Comparison of ENCODE assay signal across 13 cellular contexts in genomic region chr13:46149272-46150133, GRCh38. TPM values are rescaled to one million over a fixed set of nuclear protein-coding genes. Genes with fewer than 3 reads are reported as not detected.
DNase-seq lines count a peak whose midpoint lies in the region; ATAC-seq, FAIRE-seq and TF ChIP-seq lines count a peak whose summit lies in the region.
"Had no signal": no experiment of that assay in that cellular context is flagged by ENCODE, and none has a peak within 500 bp of the region (broad histone marks: within the 10 kb centered on the region; RNA-seq: fewer than 3 reads in every experiment).

No MANE protein-coding gene starts in this region.

- H3K4me3 ChIP-seq in AG10803 (ENCODE audit: low read length) (no peak overlapping the region), keratinocyte (ENCODE audit: control insufficient read depth in 2 of 3, extremely low read depth in 1 of 3, insufficient read depth in 2 of 3, low read depth in 1 of 3, low read length in 3 of 3) (no peak overlapping the region)
- H3K4me3 ChIP-seq: ovary, SK-N-MC had no signal

- no peaks in the 10 kb centered on the region for H3K9me3 Mint-ChIP-seq in activated CD4-positive, alpha-beta memory T cell treated with anti-CD3 and anti-CD28 coated beads for 36 hours

- H3K4me1 Mint-ChIP-seq in activated CD4-positive, alpha-beta memory T cell treated with anti-CD3 and anti-CD28 coated beads for 36 hours (ENCODE audit: low read depth): peaks cover 53% of the 10 kb centered on the region

- dilution Hi-C loops in keratinocyte (cut with MboI; ENCODE audit: extremely low pct_ligation_motif_present, low sequenced_read_pairs): no loop called here

- TF ChIP-seq CTCF in AG10803 (conservative IDR thresholded peaks at IDR 0.05; ENCODE audit: low read length) (no peak), keratinocyte (optimal IDR thresholded peaks at IDR 0.05 in 1 of 3, IDR thresholded peaks at IDR 0.05 in 1 of 3, conservative IDR thresholded peaks at IDR 0.05 in 1 of 3; ENCODE audit: extremely low read depth in 1 of 3, insufficient read depth in 2 of 3, low read length in 3 of 3) (no peak)

- H3K27me3 ChIP-seq in keratinocyte (ENCODE audit: control insufficient read depth, extremely low read depth, insufficient read depth, low read length): peaks cover 7% of the 10 kb centered on the region
- H3K27me3 ChIP-seq: ovary had no signal

- H3K79me2 ChIP-seq in keratinocyte (ENCODE audit: control insufficient read depth, insufficient read depth, low read length): no peaks in the 10 kb centered on the region

- no peaks in the 10 kb centered on the region for H3K36me3 ChIP-seq in keratinocyte (ENCODE audit: control insufficient read depth in 2 of 2, extremely low read depth in 1 of 2, insufficient read depth in 2 of 2, low read length in 2 of 2)
- H3K36me3 ChIP-seq: ovary had no signal

- DNase-seq in AG10803 (ENCODE audit: low read depth): peak; percentile 6
- DNase-seq in H54 (ENCODE audit: insufficient read length, low spot score): no peak
- peak; percentile 69 for DNase-seq in activated CD4-positive, alpha-beta memory T cell treated with anti-CD3 and anti-CD28 coated beads for 36 hours
- DNase-seq in keratinocyte (ENCODE audit: low read depth, low spot score): no peak
- no peak for DNase-seq in Right ventricle myocardium superior
- DNase-seq in NCI-H2029 treated with DMSO at 0.1 percent for 48 hours (lab: John Stamatoyannopoulos, UW): no peak
- DNase-seq: NCI-H2171, ovary had no signal

- CTCF ChIA-PET in activated CD4-positive, alpha-beta memory T cell treated with anti-CD3 and anti-CD28 coated beads for 36 hours (lab: Charles Lee): interaction anchor here (0.6 to 2.2 kb wide), 7 partner anchors 9 to 172 kb away, joined by 3 to 23 read pairs (median 3); partner anchors contain the start of gene LCP1

- H3K9me3 ChIP-seq in keratinocyte (ENCODE audit: control insufficient read depth, low read depth, low read length): no peaks in the 10 kb centered on the region
- H3K9me3 ChIP-seq: ovary had no signal

- H3K4me1 ChIP-seq in keratinocyte (ENCODE audit: control insufficient read depth, extremely low read depth, insufficient read depth, low read length): no peaks in the 10 kb centered on the region

- ATAC-seq in HG03342 (IDR thresholded peaks at IDR 0.05; ENCODE audit: unreplicated experiment): no peak
- ATAC-seq in GM21786 (IDR thresholded peaks at IDR 0.05; ENCODE audit: unreplicated experiment): no peak
- no peak for ATAC-seq in Right ventricle myocardium superior (ENCODE audit: poor library complexity)

- no peaks in the 10 kb centered on the region for H4K20me1 ChIP-seq in keratinocyte (ENCODE audit: control insufficient read depth, extremely low read depth, insufficient read depth, low read length)

- H3K4me2 ChIP-seq in keratinocyte (ENCODE audit: control insufficient read depth, extremely low read depth, insufficient read depth, low read depth, low read length): no peak overlapping the region

- POLR2A ChIA-PET in activated CD4-positive, alpha-beta memory T cell treated with anti-CD3 and anti-CD28 coated beads for 36 hours (lab: Charles Lee): interaction anchor here (0.8 to 1.6 kb wide), 6 partner anchors 10 to 36 kb away, joined by 3 to 8 read pairs (median 4); no protein-coding TSS in a partner anchor

- no peak overlapping the region for H3K4me3 Mint-ChIP-seq in activated CD4-positive, alpha-beta memory T cell treated with anti-CD3 and anti-CD28 coated beads for 36 hours

- H3K9me1 ChIP-seq in keratinocyte (ENCODE audit: control insufficient read depth, extremely low read depth, insufficient read depth, low read length): no peaks in the 10 kb centered on the region

- H3K36me3 Mint-ChIP-seq in activated CD4-positive, alpha-beta memory T cell treated with anti-CD3 and anti-CD28 coated beads for 36 hours: peaks cover 84% of the 10 kb centered on the region

- FAIRE-seq in H54 (lab: Jason Lieb, UNC) (peak; percentile 15), keratinocyte (lab: Jason Lieb, UNC) (peak; percentile 70)
- FAIRE-seq: D721Med had no signal

- peak overlapping the region; percentile 88 for H3K27ac Mint-ChIP-seq in activated CD4-positive, alpha-beta memory T cell treated with anti-CD3 and anti-CD28 coated beads for 36 hours

- no peak overlapping the region for H3K27ac ChIP-seq in keratinocyte (ENCODE audit: control insufficient read depth, insufficient read depth, low read length)
- H3K27ac ChIP-seq: ovary, SK-N-MC had no signal

- no peaks in the 10 kb centered on the region for H3K27me3 Mint-ChIP-seq in activated CD4-positive, alpha-beta memory T cell treated with anti-CD3 and anti-CD28 coated beads for 36 hours

- no peak overlapping the region for H3K9ac ChIP-seq in keratinocyte (ENCODE audit: control insufficient read depth, extremely low read depth, insufficient read depth, low read length)

- H2AFZ ChIP-seq in keratinocyte (ENCODE audit: control insufficient read depth, low read length): no peak overlapping the region

- TF ChIP-seq POLR2A in H54 (IDR thresholded peaks at IDR 0.05; ENCODE audit: low read depth, low read length): no peak

- intact Hi-C loops in activated CD4-positive, alpha-beta memory T cell treated with anti-CD3 and anti-CD28 coated beads for 36 hours (cut with micrococcal nuclease): no loop called here
- intact Hi-C loops in Right ventricle myocardium superior (cut with DNase I): no loop called here

RNA-seq across cellular contexts. Expression of gene LCP1, which starts 32.5 kb away (rescaled TPM):
- 1,000 to 10,000 TPM; 1,012 to 1,022 TPM for total RNA-seq in activated CD4-positive, alpha-beta memory T cell treated with anti-CD3 and anti-CD28 coated beads for 36 hours
- polyA plus RNA-seq in keratinocyte: 1.8 to 2.5 TPM (median 2.2 TPM) in 3 replicates
- polyA plus RNA-seq in keratinocyte (2011; ENCODE audit: low read depth): not detected
- 1.3 and 1.5 TPM in 2 replicates for polyA plus RNA-seq in keratinocyte (2011; cell fraction: cytosol; rRNA removed)
- 1.3 and 2.2 TPM in 2 replicates for polyA plus RNA-seq in keratinocyte (2011; cell fraction: nucleus; rRNA removed)
- 0.06 and 1.5 TPM in 2 replicates for polyA plus RNA-seq in keratinocyte (2012; ENCODE audit: low replicate concordance)
- polyA minus RNA-seq in keratinocyte: 0.66 to 5.0 TPM (median 1.8 TPM) in 3 replicates
- polyA minus RNA-seq in keratinocyte (2011; cell fraction: cytosol; rRNA and poly(A)+ RNA removed): not detected
- polyA minus RNA-seq in keratinocyte (2011; cell fraction: nucleus; rRNA and poly(A)+ RNA removed): 0.53 and 0.93 TPM in 2 replicates
- 20.5 TPM for total RNA-seq in Right ventricle myocardium superior
- total RNA-seq: HT-29 had no signal

RNA-seq across cellular contexts. Expression of gene CPB2, which starts 44.7 kb away (rescaled TPM):
- not detected for total RNA-seq in activated CD4-positive, alpha-beta memory T cell treated with anti-CD3 and anti-CD28 coated beads for 36 hours
- polyA plus RNA-seq in keratinocyte: 0.06 to 0.26 TPM (median 0.08 TPM) in 3 replicates
- polyA plus RNA-seq in keratinocyte (2011; ENCODE audit: low read depth): 0.39 TPM
- polyA plus RNA-seq in keratinocyte (2011; cell fraction: cytosol; rRNA removed): 0.12 and 0.39 TPM in 2 replicates
- 0.17 and 0.23 TPM in 2 replicates for polyA plus RNA-seq in keratinocyte (2011; cell fraction: nucleus; rRNA removed)
- polyA plus RNA-seq in keratinocyte (2012; ENCODE audit: low replicate concordance): 0.10 and 0.27 TPM in 2 replicates
- polyA minus RNA-seq in keratinocyte: not detected in 3 replicates
- polyA minus RNA-seq in keratinocyte (2011; cell fraction: cytosol; rRNA and poly(A)+ RNA removed): not detected
- not detected in 2 replicates for polyA minus RNA-seq in keratinocyte (2011; cell fraction: nucleus; rRNA and poly(A)+ RNA removed)
- total RNA-seq in Right ventricle myocardium superior: not detected
- total RNA-seq: HT-29 had no signal
- polyA plus RNA-seq: ovary had no signal

Comparison
In these comparisons a context has a peak if more than half of its experiments do, and no peak if none do; other contexts are left out.
1. DNase-seq: peak in AG10803 (single experiment) and activated CD4-positive, alpha-beta memory T cell treated with anti-CD3 and anti-CD28 coated beads for 36 hours (single experiment); none in H54 (single experiment), keratinocyte (single experiment), Right ventricle myocardium superior (single experiment) and NCI-H2029 treated with DMSO at 0.1 percent for 48 hours (single experiment).
2. RNA of gene LCP1, which starts 32.5 kb away (total RNA-seq): 1,012 to 1,022 TPM in activated CD4-positive, alpha-beta memory T cell treated with anti-CD3 and anti-CD28 coated beads for 36 hours; 20.5 TPM in Right ventricle myocardium superior (single experiment); every median in the first group is over 10 times any median in the second.